Comparison of ENCODE assay signal across 8 cellular contexts in genomic region chr12:117189725-117190209, GRCh38. TPM values are rescaled to one million over a fixed set of nuclear protein-coding genes. Genes with fewer than 3 reads are reported as not detected.
DNase-seq lines count a peak whose midpoint lies in the region; ATAC-seq and TF ChIP-seq lines count a peak whose summit lies in the region.

No MANE protein-coding gene starts in this region.

- no peak for TF ChIP-seq EP300 in esophagus muscularis mucosa (IDR thresholded peaks at IDR 0.05)

- peak; percentile 9 for DNase-seq in NCI-H2107 treated with DMSO at 0.1 percent for 48 hours (lab: John Stamatoyannopoulos, UW; ENCODE audit: unreplicated experiment)
- no peak for DNase-seq in NCI-H2107 (lab: John Stamatoyannopoulos, UW)
- DNase-seq in NCI-H1092 treated with DMSO at 0.1 percent for 48 hours (lab: John Stamatoyannopoulos, UW), result peak; percentile 25
- DNase-seq in activated T-cell treated with anti-CD3 and anti-CD28 coated beads for 48 hours (ENCODE audit: low read depth), result peak; percentile 11
- DNase-seq in esophagus muscularis mucosa (ENCODE audit: extremely low spot score), result no peak
- peak; percentile 59 for DNase-seq in naive B cell
- DNase-seq in thoracic aorta (ENCODE audit: low spot score), result no peak

- no peak for TF ChIP-seq POLR2A in esophagus muscularis mucosa (IDR thresholded peaks at IDR 0.05; ENCODE audit: low read depth)

- H3K36me3 Mint-ChIP-seq in naive B cell, result peaks cover 6 to 10% of the 10 kb centered on the region in 2 donors

- peaks cover 15 to 21% (median 18%) of the 10 kb centered on the region in 3 donors for H3K4me1 Mint-ChIP-seq in naive B cell

- H3K27me3 Mint-ChIP-seq in naive B cell, result peaks cover 4 to 9% (median 7%) of the 10 kb centered on the region in 3 donors

- no peaks in the 10 kb centered on the region for H3K27me3 ChIP-seq in esophagus muscularis mucosa
- H3K27me3 ChIP-seq in thoracic aorta (replicated peaks; ENCODE audit: insufficient read depth), result no peaks in the 10 kb centered on the region

- TF ChIP-seq CTCF in esophagus muscularis mucosa (IDR thresholded peaks at IDR 0.05), result no peak
- TF ChIP-seq CTCF in thoracic aorta (IDR thresholded peaks at IDR 0.05), result no peak

- ATAC-seq in HG02623 (IDR thresholded peaks at IDR 0.05; ENCODE audit: unreplicated experiment) (peak; percentile 30), naive B cell (ENCODE audit: low read depth in 2 of 2) (peak; percentile 54 to 63), thoracic aorta (ENCODE audit: insufficient number of reproducible peaks, low FRiP score, low read depth) (no peak)

- H3K27ac Mint-ChIP-seq in naive B cell, result peak overlapping the region; percentile 75 to 95 (median 94)

- 0% methylated on average over 5 of the region's 52 CpGs for WGBS in esophagus muscularis mucosa

- peak overlapping the region; percentile 81 to 85 (median 84) for H3K27ac ChIP-seq in esophagus muscularis mucosa (replicated peaks in 1 of 4)
- peak overlapping the region; percentile 51 to 63 for H3K27ac ChIP-seq in thoracic aorta

- intact Hi-C loops in esophagus muscularis mucosa (cut with DNase I), result no loop called here

- no peaks in the 10 kb centered on the region for H3K9me3 ChIP-seq in esophagus muscularis mucosa
- H3K9me3 ChIP-seq in thoracic aorta, result no peaks in the 10 kb centered on the region

- peaks cover 0 to 6% (median 0%) of the 10 kb centered on the region in 7 donors for H3K9me3 Mint-ChIP-seq in naive B cell

- H3K4me3 ChIP-seq in esophagus muscularis mucosa, result peak overlapping the region; percentile 81 to 100 (median 92)
- H3K4me3 ChIP-seq in thoracic aorta, result peak overlapping the region; percentile 86

- H3K4me1 ChIP-seq in esophagus muscularis mucosa (peaks cover 16 to 25% (median 20%) of the 10 kb centered on the region in 4 donors), thoracic aorta (ENCODE audit: control insufficient read depth in 1 of 2, low read depth in 2 of 2) (peaks cover 9 to 14% of the 10 kb centered on the region in 2 donors)

- H3K36me3 ChIP-seq in esophagus muscularis mucosa (peaks cover 4 to 26% (median 20%) of the 10 kb centered on the region in 4 donors), thoracic aorta (peaks cover 13% of the 10 kb centered on the region)

- peak overlapping the region; percentile 91 to 99 (median 96) for H3K4me3 Mint-ChIP-seq in naive B cell

RNA-seq across cellular contexts. Expression of gene FBXO21, which starts 0.5 kb away (rescaled TPM):
- total RNA-seq in esophagus muscularis mucosa, result 10 to 100 TPM; 40.7 to 92.5 (median 70.2) TPM
- 10 to 100 TPM; 46.0 to 61.5 (median 49.6) TPM for polyA plus RNA-seq in naive B cell (ENCODE audit: low read depth in 6 of 6)
- 10 to 100 TPM; 48.9 to 97.5 TPM for total RNA-seq in thoracic aorta

Comparison
In these comparisons a context has a peak if more than half of its experiments do, and no peak if none do; other contexts are left out.
1. DNase-seq: peak in NCI-H2107 treated with DMSO at 0.1 percent for 48 hours (single experiment), NCI-H1092 treated with DMSO at 0.1 percent for 48 hours (single experiment), activated T-cell treated with anti-CD3 and anti-CD28 coated beads for 48 hours (single experiment) and naive B cell (single experiment); none in NCI-H2107 (single experiment), esophagus muscularis mucosa (single experiment) and thoracic aorta (single experiment).